1 cellular context compared by ENCODE assay signal in the genomic region with DNA sequence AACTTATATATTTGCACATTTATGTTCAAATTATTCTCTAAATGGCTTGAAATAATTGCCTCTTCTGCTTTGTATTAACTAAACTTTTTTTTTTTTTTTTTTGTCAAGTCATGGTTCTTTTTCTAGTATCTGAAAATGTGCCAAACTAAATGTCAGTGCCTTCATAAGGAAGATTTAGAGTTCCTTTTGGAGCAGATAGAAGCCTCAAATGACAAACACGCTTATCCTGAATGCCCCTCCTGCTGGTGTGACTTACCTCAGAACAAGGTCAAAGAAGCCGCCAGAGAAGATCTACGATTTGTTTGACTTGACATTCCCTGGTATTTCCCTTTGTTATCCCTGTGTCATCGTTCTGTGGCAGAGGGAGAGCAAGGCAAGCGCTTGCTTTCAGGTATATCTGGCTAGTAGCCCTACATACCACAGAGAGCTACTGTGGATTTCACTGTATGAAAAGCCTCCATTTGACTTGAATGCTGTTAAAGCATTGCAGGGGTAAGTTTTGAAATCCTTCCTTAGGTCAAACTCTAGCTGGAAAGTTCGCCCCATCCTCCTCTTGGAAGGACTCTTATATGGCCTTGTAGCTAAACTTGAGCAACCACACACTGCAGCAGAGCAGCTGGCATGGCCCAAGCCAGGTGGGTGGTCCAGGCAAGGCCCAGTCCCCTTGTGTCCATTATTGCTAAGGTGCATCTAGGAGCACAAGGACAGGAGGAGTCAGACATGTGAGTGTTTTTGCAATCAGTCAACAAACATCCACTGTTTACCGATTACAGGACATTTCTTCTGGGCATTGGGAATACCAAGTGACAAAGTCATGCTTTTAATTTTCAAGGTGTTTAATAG.
TF ChIP-seq lines count a peak whose summit lies in the region.

No MANE protein-coding gene starts in this region.

TF ChIP-seq in HepG2, 621 proteins besides CTCF, POLR2A, EP300 and RAD21 (continued from another document and continues in another):
- TF ChIP-seq, protein P1, sequence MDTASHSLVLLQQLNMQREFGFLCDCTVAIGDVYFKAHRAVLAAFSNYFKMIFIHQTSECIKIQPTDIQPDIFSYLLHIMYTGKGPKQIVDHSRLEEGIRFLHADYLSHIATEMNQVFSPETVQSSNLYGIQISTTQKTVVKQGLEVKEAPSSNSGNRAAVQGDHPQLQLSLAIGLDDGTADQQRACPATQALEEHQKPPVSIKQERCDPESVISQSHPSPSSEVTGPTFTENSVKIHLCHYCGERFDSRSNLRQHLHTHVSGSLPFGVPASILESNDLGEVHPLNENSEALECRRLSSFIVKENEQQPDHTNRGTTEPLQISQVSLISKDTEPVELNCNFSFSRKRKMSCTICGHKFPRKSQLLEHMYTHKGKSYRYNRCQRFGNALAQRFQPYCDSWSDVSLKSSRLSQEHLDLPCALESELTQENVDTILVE (CRISPR knock-in tag; IDR thresholded peaks at IDR 0.05) = no peak
- TF ChIP-seq ZNF557 (CRISPR knock-in tag; IDR thresholded peaks at IDR 0.05) = no peak
- no peak for TF ChIP-seq ZNF441 (CRISPR knock-in tag; IDR thresholded peaks at IDR 0.05; ENCODE audit: borderline replicate concordance)
- peak; percentile 96 for TF ChIP-seq SOX5 (CRISPR knock-in tag; IDR thresholded peaks at IDR 0.05; ENCODE audit: borderline replicate concordance)
- no peak for TF ChIP-seq ZNF160 (CRISPR knock-in tag; IDR thresholded peaks at IDR 0.05)
- TF ChIP-seq ZMYM3 (CRISPR knock-in tag; IDR thresholded peaks at IDR 0.05) = no peak; the same call in 1 of the 2 replicates
- peak; percentile 7; the same call in 1 of the 2 replicates for TF ChIP-seq ELF1 (CRISPR knock-in tag; IDR thresholded peaks at IDR 0.05)
- no peak for TF ChIP-seq ZNF564 (CRISPR knock-in tag; IDR thresholded peaks at IDR 0.05)
- TF ChIP-seq MIER3 (CRISPR knock-in tag; IDR thresholded peaks at IDR 0.05; ENCODE audit: borderline replicate concordance) = no peak
- no peak for TF ChIP-seq THYN1 (CRISPR knock-in tag; IDR thresholded peaks at IDR 0.05; ENCODE audit: borderline replicate concordance, low read depth)
- no peak for TF ChIP-seq RORA (CRISPR knock-in tag; IDR thresholded peaks at IDR 0.05)
- TF ChIP-seq, protein P2, sequence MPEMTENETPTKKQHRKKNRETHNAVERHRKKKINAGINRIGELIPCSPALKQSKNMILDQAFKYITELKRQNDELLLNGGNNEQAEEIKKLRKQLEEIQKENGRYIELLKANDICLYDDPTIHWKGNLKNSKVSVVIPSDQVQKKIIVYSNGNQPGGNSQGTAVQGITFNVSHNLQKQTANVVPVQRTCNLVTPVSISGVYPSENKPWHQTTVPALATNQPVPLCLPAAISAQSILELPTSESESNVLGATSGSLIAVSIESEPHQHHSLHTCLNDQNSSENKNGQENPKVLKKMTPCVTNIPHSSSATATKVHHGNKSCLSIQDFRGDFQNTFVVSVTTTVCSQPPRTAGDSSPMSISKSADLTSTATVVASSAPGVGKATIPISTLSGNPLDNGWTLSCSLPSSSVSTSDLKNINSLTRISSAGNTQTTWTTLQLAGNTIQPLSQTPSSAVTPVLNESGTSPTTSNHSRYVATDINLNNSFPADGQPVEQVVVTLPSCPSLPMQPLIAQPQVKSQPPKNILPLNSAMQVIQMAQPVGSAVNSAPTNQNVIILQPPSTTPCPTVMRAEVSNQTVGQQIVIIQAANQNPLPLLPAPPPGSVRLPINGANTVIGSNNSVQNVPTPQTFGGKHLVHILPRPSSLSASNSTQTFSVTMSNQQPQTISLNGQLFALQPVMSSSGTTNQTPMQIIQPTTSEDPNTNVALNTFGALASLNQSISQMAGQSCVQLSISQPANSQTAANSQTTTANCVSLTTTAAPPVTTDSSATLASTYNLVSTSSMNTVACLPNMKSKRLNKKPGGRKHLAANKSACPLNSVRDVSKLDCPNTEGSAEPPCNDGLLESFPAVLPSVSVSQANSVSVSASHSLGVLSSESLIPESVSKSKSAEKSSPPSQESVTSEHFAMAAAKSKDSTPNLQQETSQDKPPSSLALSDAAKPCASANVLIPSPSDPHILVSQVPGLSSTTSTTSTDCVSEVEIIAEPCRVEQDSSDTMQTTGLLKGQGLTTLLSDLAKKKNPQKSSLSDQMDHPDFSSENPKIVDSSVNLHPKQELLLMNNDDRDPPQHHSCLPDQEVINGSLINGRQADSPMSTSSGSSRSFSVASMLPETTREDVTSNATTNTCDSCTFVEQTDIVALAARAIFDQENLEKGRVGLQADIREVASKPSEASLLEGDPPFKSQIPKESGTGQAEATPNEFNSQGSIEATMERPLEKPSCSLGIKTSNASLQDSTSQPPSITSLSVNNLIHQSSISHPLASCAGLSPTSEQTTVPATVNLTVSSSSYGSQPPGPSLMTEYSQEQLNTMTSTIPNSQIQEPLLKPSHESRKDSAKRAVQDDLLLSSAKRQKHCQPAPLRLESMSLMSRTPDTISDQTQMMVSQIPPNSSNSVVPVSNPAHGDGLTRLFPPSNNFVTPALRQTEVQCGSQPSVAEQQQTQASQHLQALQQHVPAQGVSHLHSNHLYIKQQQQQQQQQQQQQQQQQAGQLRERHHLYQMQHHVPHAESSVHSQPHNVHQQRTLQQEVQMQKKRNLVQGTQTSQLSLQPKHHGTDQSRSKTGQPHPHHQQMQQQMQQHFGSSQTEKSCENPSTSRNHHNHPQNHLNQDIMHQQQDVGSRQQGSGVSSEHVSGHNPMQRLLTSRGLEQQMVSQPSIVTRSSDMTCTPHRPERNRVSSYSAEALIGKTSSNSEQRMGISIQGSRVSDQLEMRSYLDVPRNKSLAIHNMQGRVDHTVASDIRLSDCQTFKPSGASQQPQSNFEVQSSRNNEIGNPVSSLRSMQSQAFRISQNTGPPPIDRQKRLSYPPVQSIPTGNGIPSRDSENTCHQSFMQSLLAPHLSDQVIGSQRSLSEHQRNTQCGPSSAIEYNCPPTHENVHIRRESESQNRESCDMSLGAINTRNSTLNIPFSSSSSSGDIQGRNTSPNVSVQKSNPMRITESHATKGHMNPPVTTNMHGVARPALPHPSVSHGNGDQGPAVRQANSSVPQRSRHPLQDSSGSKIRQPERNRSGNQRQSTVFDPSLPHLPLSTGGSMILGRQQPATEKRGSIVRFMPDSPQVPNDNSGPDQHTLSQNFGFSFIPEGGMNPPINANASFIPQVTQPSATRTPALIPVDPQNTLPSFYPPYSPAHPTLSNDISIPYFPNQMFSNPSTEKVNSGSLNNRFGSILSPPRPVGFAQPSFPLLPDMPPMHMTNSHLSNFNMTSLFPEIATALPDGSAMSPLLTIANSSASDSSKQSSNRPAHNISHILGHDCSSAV (CRISPR knock-in tag; IDR thresholded peaks at IDR 0.05; ENCODE audit: borderline replicate concordance) = no peak
- peak; percentile 56; the same call in 1 of the 2 replicates for TF ChIP-seq YEATS4 (CRISPR knock-in tag; IDR thresholded peaks at IDR 0.05; ENCODE audit: borderline replicate concordance)
- no peak for TF ChIP-seq ZNF780A (CRISPR knock-in tag; IDR thresholded peaks at IDR 0.05)
- no peak for TF ChIP-seq ZNF101 (CRISPR knock-in tag; IDR thresholded peaks at IDR 0.05; ENCODE audit: borderline replicate concordance, low read depth)
- TF ChIP-seq ZSCAN29 (CRISPR knock-in tag; conservative IDR thresholded peaks at IDR 0.05) = no peak
- TF ChIP-seq, protein P3, sequence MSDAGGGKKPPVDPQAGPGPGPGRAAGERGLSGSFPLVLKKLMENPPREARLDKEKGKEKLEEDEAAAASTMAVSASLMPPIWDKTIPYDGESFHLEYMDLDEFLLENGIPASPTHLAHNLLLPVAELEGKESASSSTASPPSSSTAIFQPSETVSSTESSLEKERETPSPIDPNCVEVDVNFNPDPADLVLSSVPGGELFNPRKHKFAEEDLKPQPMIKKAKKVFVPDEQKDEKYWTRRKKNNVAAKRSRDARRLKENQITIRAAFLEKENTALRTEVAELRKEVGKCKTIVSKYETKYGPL (CRISPR knock-in tag; IDR thresholded peaks at IDR 0.05) = no peak
- TF ChIP-seq ZNF224 (CRISPR knock-in tag; IDR thresholded peaks at IDR 0.05) = no peak
- no peak for TF ChIP-seq ATAD3A (CRISPR knock-in tag; IDR thresholded peaks at IDR 0.05)
- TF ChIP-seq HMG20B (CRISPR knock-in tag; conservative IDR thresholded peaks at IDR 0.05) = peak; percentile 83
- no peak for TF ChIP-seq NFIB (CRISPR knock-in tag; IDR thresholded peaks at IDR 0.05; ENCODE audit: borderline replicate concordance)
- TF ChIP-seq, protein P4, sequence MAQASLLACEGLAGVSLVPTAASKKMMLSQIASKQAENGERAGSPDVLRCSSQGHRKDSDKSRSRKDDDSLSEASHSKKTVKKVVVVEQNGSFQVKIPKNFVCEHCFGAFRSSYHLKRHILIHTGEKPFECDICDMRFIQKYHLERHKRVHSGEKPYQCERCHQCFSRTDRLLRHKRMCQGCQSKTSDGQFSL (CRISPR knock-in tag; IDR thresholded peaks at IDR 0.05) = no peak
- TF ChIP-seq SMAD9 (CRISPR knock-in tag; IDR thresholded peaks at IDR 0.05) = no peak
- no peak for TF ChIP-seq ZZZ3 (CRISPR knock-in tag; IDR thresholded peaks at IDR 0.05; ENCODE audit: borderline replicate concordance)
- TF ChIP-seq MIER2 (CRISPR knock-in tag; IDR thresholded peaks at IDR 0.05) = no peak
- no peak; the same call in 1 of the 2 replicates for TF ChIP-seq KMT2B (CRISPR knock-in tag; IDR thresholded peaks at IDR 0.05)
- TF ChIP-seq KDM5B (CRISPR knock-in tag; IDR thresholded peaks at IDR 0.05; ENCODE audit: borderline replicate concordance) = no peak
- TF ChIP-seq, protein P5, sequence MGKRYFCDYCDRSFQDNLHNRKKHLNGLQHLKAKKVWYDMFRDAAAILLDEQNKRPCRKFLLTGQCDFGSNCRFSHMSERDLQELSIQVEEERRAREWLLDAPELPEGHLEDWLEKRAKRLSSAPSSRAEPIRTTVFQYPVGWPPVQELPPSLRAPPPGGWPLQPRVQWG (CRISPR knock-in tag; IDR thresholded peaks at IDR 0.05; ENCODE audit: borderline replicate concordance, low read depth) = no peak
- no peak for TF ChIP-seq GTF3A (CRISPR knock-in tag; conservative IDR thresholded peaks at IDR 0.05)
- no peak for TF ChIP-seq ATF7-NPFF (CRISPR knock-in tag; IDR thresholded peaks at IDR 0.05; ENCODE audit: low read depth)
- no peak for TF ChIP-seq ZBTB21 (CRISPR knock-in tag; IDR thresholded peaks at IDR 0.05)
- TF ChIP-seq, protein P6, sequence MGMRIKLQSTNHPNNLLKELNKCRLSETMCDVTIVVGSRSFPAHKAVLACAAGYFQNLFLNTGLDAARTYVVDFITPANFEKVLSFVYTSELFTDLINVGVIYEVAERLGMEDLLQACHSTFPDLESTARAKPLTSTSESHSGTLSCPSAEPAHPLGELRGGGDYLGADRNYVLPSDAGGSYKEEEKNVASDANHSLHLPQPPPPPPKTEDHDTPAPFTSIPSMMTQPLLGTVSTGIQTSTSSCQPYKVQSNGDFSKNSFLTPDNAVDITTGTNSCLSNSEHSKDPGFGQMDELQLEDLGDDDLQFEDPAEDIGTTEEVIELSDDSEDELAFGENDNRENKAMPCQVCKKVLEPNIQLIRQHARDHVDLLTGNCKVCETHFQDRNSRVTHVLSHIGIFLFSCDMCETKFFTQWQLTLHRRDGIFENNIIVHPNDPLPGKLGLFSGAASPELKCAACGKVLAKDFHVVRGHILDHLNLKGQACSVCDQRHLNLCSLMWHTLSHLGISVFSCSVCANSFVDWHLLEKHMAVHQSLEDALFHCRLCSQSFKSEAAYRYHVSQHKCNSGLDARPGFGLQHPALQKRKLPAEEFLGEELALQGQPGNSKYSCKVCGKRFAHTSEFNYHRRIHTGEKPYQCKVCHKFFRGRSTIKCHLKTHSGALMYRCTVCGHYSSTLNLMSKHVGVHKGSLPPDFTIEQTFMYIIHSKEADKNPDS (CRISPR knock-in tag; IDR thresholded peaks at IDR 0.05) = no peak
- TF ChIP-seq ARHGAP35 (CRISPR knock-in tag; IDR thresholded peaks at IDR 0.05; ENCODE audit: borderline replicate concordance) = no peak
- no peak for TF ChIP-seq ZNF777 (CRISPR knock-in tag; IDR thresholded peaks at IDR 0.05)
- no peak for TF ChIP-seq ZNF317 (CRISPR knock-in tag; IDR thresholded peaks at IDR 0.05)
- no peak for TF ChIP-seq SP2 (CRISPR knock-in tag; IDR thresholded peaks at IDR 0.05)
- no peak for TF ChIP-seq ZNF570 (CRISPR knock-in tag; IDR thresholded peaks at IDR 0.05; ENCODE audit: borderline replicate concordance)
- peak; percentile 63 for TF ChIP-seq SIX1 (CRISPR knock-in tag; IDR thresholded peaks at IDR 0.05; ENCODE audit: borderline replicate concordance)
- no peak for TF ChIP-seq SMARCE1 (IDR thresholded peaks at IDR 0.05; ENCODE audit: borderline replicate concordance)
- TF ChIP-seq ZKSCAN8 (CRISPR knock-in tag; IDR thresholded peaks at IDR 0.05; ENCODE audit: borderline replicate concordance) = no peak
- no peak for TF ChIP-seq JUN (CRISPR knock-in tag; IDR thresholded peaks at IDR 0.05)
- TF ChIP-seq CHCHD3 (CRISPR knock-in tag; IDR thresholded peaks at IDR 0.05) = no peak
- TF ChIP-seq, protein P7, sequence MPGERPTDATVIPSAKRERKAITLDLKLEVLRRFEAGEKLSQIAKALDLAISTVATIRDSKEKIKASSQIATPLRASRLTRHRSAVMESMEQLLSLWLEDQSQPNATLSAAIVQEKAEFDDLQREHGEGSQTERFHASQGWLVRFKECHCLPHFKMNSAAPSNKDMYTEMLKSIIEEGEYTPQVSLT (CRISPR knock-in tag; IDR thresholded peaks at IDR 0.05; ENCODE audit: borderline replicate concordance, low read depth) = no peak
- TF ChIP-seq ZFP36 (IDR thresholded peaks at IDR 0.05; ENCODE audit: borderline replicate concordance, low read depth, low read length, partially characterized antibody) = no peak
- no peak for TF ChIP-seq ZNF556 (CRISPR knock-in tag; IDR thresholded peaks at IDR 0.05; ENCODE audit: borderline replicate concordance)
- peak; percentile 68; the same call in 1 of the 2 replicates for TF ChIP-seq FOXJ3 (CRISPR knock-in tag; IDR thresholded peaks at IDR 0.05; ENCODE audit: borderline replicate concordance)
- no peak for TF ChIP-seq TRIM24 (CRISPR knock-in tag; IDR thresholded peaks at IDR 0.05)
- no peak for TF ChIP-seq ZSCAN21 (CRISPR knock-in tag; IDR thresholded peaks at IDR 0.05; ENCODE audit: borderline replicate concordance)
- TF ChIP-seq ZNF569 (CRISPR knock-in tag; IDR thresholded peaks at IDR 0.05; ENCODE audit: borderline replicate concordance) = no peak
- TF ChIP-seq, protein P8, sequence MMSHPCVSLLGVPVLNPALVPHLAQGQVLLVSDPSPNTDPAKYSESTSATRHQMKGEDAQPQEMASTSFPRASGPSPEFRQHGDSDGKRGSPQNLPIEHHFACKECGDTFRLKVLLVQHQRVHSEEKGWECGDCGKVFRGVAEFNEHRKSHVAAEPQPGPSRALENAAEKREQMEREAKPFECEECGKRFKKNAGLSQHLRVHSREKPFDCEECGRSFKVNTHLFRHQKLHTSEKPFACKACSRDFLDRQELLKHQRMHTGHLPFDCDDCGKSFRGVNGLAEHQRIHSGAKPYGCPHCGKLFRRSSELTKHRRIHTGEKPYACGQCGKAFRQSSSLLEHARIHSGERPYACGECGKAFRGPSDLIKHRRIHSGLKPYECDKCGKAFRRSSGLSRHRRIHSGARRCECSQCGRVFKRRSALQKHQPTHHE (CRISPR knock-in tag; IDR thresholded peaks at IDR 0.05; ENCODE audit: borderline replicate concordance) = no peak
- TF ChIP-seq RFXANK (CRISPR knock-in tag; IDR thresholded peaks at IDR 0.05) = no peak
- TF ChIP-seq ZNF333 (CRISPR knock-in tag; IDR thresholded peaks at IDR 0.05; ENCODE audit: borderline replicate concordance) = no peak
- 0 out of 2 replicates have a peak, but pooled peaks have one; percentile 65 for TF ChIP-seq KLF11 (CRISPR knock-in tag; IDR thresholded peaks at IDR 0.05)
- TF ChIP-seq, protein P9, sequence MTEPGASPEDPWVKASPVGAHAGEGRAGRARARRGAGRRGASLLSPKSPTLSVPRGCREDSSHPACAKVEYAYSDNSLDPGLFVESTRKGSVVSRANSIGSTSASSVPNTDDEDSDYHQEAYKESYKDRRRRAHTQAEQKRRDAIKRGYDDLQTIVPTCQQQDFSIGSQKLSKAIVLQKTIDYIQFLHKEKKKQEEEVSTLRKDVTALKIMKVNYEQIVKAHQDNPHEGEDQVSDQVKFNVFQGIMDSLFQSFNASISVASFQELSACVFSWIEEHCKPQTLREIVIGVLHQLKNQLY (CRISPR knock-in tag; IDR thresholded peaks at IDR 0.05) = peak; percentile 48; the same call in 1 of the 2 replicates
- peak; percentile 55 for TF ChIP-seq THAP11 (CRISPR knock-in tag; IDR thresholded peaks at IDR 0.05)
